8 cellular contexts compared by ENCODE assay signal in genomic region chr17:74744714-74745547, GRCh38. TPM values are rescaled to one million over a fixed set of nuclear protein-coding genes. Genes with fewer than 3 reads are reported as not detected.
DNase-seq lines count a peak whose midpoint lies in the region; ATAC-seq and FAIRE-seq lines count a peak whose summit lies in the region.

No MANE protein-coding gene starts in this region.

- no peaks in the 10 kb centered on the region for H3K36me3 ChIP-seq in effector memory CD4-positive, alpha-beta T cell (ENCODE audit: control insufficient read depth, insufficient read depth, low read length)
- no peaks in the 10 kb centered on the region for H3K36me3 ChIP-seq in mesenchymal stem cell (ENCODE audit: control insufficient read depth in 1 of 2, insufficient read depth in 2 of 2, low read depth in 1 of 2, low read length in 2 of 2)

- peak overlapping the region in 1 of 2 experiments; percentile 73 for H3K18ac ChIP-seq in mesenchymal stem cell (ENCODE audit: low read depth in 1 of 2, low read length in 2 of 2)

- H3K4me3 ChIP-seq in effector memory CD4-positive, alpha-beta T cell (ENCODE audit: insufficient read depth, low read depth, low read length, poor library complexity, severe bottlenecking): peak overlapping the region; percentile 17
- H3K4me3 ChIP-seq in mesenchymal stem cell (ENCODE audit: insufficient read depth in 1 of 2, low read depth in 1 of 2, low read length in 2 of 2): no peak overlapping the region

- peaks cover 22% of the 10 kb centered on the region for H3K36me3 Mint-ChIP-seq in activated CD8-positive, alpha-beta T cell treated with anti-CD3 and anti-CD28 coated beads, Interleukin-2, amount 10 ng/mL, durations not matched to agents 7 days and 5 days (ENCODE audit: low read depth)

- H3K4me1 Mint-ChIP-seq in activated CD8-positive, alpha-beta T cell treated with anti-CD3 and anti-CD28 coated beads, Interleukin-2, amount 10 ng/mL, durations not matched to agents 7 days and 5 days (ENCODE audit: low read depth): peaks cover 74% of the 10 kb centered on the region

- no peak overlapping the region for H2BK5ac ChIP-seq in mesenchymal stem cell (ENCODE audit: low read depth, low read length, poor library complexity, severe bottlenecking)

- peak overlapping the region; percentile 76 for H2BK15ac ChIP-seq in mesenchymal stem cell (ENCODE audit: low read depth, poor library complexity, severe bottlenecking)

- H2BK120ac ChIP-seq in mesenchymal stem cell (ENCODE audit: low read depth, low read length): no peak overlapping the region

- peaks cover 2% of the 10 kb centered on the region for H3K79me1 ChIP-seq in mesenchymal stem cell (replicated peaks; ENCODE audit: low read length, poor library complexity, severe bottlenecking)

- peak overlapping the region; percentile 70 for H4K91ac ChIP-seq in mesenchymal stem cell (ENCODE audit: low read length)

- H3K4me3 Mint-ChIP-seq in activated CD8-positive, alpha-beta T cell treated with anti-CD3 and anti-CD28 coated beads, Interleukin-2, amount 10 ng/mL, durations not matched to agents 7 days and 5 days: peak overlapping the region; percentile 53

- H3K14ac ChIP-seq in mesenchymal stem cell (ENCODE audit: low read length in 2 of 2): no peak overlapping the region

- ATAC-seq in activated CD8-positive, alpha-beta T cell treated with anti-CD3 and anti-CD28 coated beads, Interleukin-2, amount 10 ng/mL, durations not matched to agents 7 days and 5 days: peak; percentile 5
- no peak for ATAC-seq in GM21360 (IDR thresholded peaks at IDR 0.05; ENCODE audit: unreplicated experiment)

- H3K9me3 Mint-ChIP-seq in activated CD8-positive, alpha-beta T cell treated with anti-CD3 and anti-CD28 coated beads, Interleukin-2, amount 10 ng/mL, durations not matched to agents 7 days and 5 days (ENCODE audit: insufficient read depth): no peaks in the 10 kb centered on the region

- H3K9ac ChIP-seq in mesenchymal stem cell (ENCODE audit: low read length): no peak overlapping the region

- no peak overlapping the region for H3K23ac ChIP-seq in mesenchymal stem cell (ENCODE audit: low read length in 2 of 2)

- H3K27ac ChIP-seq in effector memory CD4-positive, alpha-beta T cell (ENCODE audit: insufficient read depth, low read length, poor library complexity, severe bottlenecking): no peak overlapping the region
- no peak overlapping the region for H3K27ac ChIP-seq in mesenchymal stem cell (ENCODE audit: low read length, poor library complexity, severe bottlenecking)

- H3K27ac Mint-ChIP-seq in activated CD8-positive, alpha-beta T cell treated with anti-CD3 and anti-CD28 coated beads, Interleukin-2, amount 10 ng/mL, durations not matched to agents 7 days and 5 days: peak overlapping the region; percentile 77

- CTCF ChIA-PET in activated CD8-positive, alpha-beta T cell treated with anti-CD3 and anti-CD28 coated beads, Interleukin-2, amount 10 ng/mL, durations not matched to agents 7 days and 5 days (lab: Charles Lee): interaction anchor here (0.6 to 4.5 kb wide), 16 partner anchors 7 to 215 kb away, joined by 3 to 79 read pairs (median 14); partner anchors contain the start of genes FDXR, NAT9 and RAB37

- H3K27me3 Mint-ChIP-seq in activated CD8-positive, alpha-beta T cell treated with anti-CD3 and anti-CD28 coated beads, Interleukin-2, amount 10 ng/mL, durations not matched to agents 7 days and 5 days (ENCODE audit: low read depth): no peaks in the 10 kb centered on the region

- peaks cover 68% of the 10 kb centered on the region for H3K4me1 ChIP-seq in effector memory CD4-positive, alpha-beta T cell (ENCODE audit: control insufficient read depth, insufficient read depth, low read length, poor library complexity, severe bottlenecking)
- H3K4me1 ChIP-seq in mesenchymal stem cell (ENCODE audit: control insufficient read depth, insufficient read depth, low read depth, low read length): peaks cover 28% of the 10 kb centered on the region

- WGBS in mesenchymal stem cell: 40% methylated on average over 21 of the region's 24 CpGs

- peak overlapping the region in 1 of 2 experiments; percentile 9 for H2BK12ac ChIP-seq in mesenchymal stem cell (ENCODE audit: low read length in 2 of 2)

- no peak overlapping the region for H2AK5ac ChIP-seq in mesenchymal stem cell (ENCODE audit: low read length, severe bottlenecking)

- in situ Hi-C loops in ACHN (cut with HindIII; ENCODE audit: low pct_ligation_motif_present, low pct_unique_long_range_greater_than_20kb, low sequenced_read_pairs): no loop called here

- no peaks in the 10 kb centered on the region for H3K9me3 ChIP-seq in effector memory CD4-positive, alpha-beta T cell (ENCODE audit: control insufficient read depth, low read length)
- no peaks in the 10 kb centered on the region for H3K9me3 ChIP-seq in mesenchymal stem cell (ENCODE audit: control insufficient read depth, low read length)

- POLR2A ChIA-PET in activated CD8-positive, alpha-beta T cell treated with anti-CD3 and anti-CD28 coated beads, Interleukin-2, amount 10 ng/mL, durations not matched to agents 7 days and 5 days (lab: Charles Lee): interaction anchor here (0.8 to 6.9 kb wide), 7 partner anchors 8 to 128 kb away, joined by 3 to 62 read pairs (median 5); partner anchors contain the start of genes FDXR and RAB37

- H3K4ac ChIP-seq in mesenchymal stem cell (ENCODE audit: low read depth in 1 of 2, low read length in 2 of 2): peak overlapping the region in 1 of 2 experiments; percentile 36

- H2AFZ ChIP-seq in mesenchymal stem cell (ENCODE audit: low read depth, low read length): no peak overlapping the region

- DNase-seq in ACHN (peak; percentile 72), GM18507 (ENCODE audit: extremely low spot score, insufficient read length, low read depth) (no peak), NCI-H460 (ENCODE audit: extremely low read depth, low read depth) (peak; percentile 73), mesenchymal stem cell (peak; percentile 68)
- peak; percentile 87 for DNase-seq in activated CD8-positive, alpha-beta T cell treated with anti-CD3 and anti-CD28 coated beads, Interleukin-2, amount 10 ng/mL, durations not matched to agents 7 days and 5 days
- peak; percentile 73 to 83 (median 82) for DNase-seq in effector memory CD4-positive, alpha-beta T cell
- peak; percentile 70 for DNase-seq in stimulated activated CD8-positive, alpha-beta memory T cell treated with anti-CD3 and anti-CD28 coated beads, Interleukin-15, amount 100 ng/mL, for 1 hour (ENCODE audit: low read depth)

- peak; percentile 87 for FAIRE-seq in GM18507 (lab: Jason Lieb, UNC)

- H3K27me3 ChIP-seq in effector memory CD4-positive, alpha-beta T cell (replicated peaks; ENCODE audit: control insufficient read depth, insufficient read depth, low read length, poor library complexity, severe bottlenecking): no peaks in the 10 kb centered on the region
- peaks cover 0 to 43% of the 10 kb centered on the region in 2 experiments for H3K27me3 ChIP-seq in mesenchymal stem cell (ENCODE audit: control insufficient read depth in 1 of 2, insufficient read depth in 1 of 2, low read length in 2 of 2)

- H3K4me2 ChIP-seq in mesenchymal stem cell (ENCODE audit: low read length, poor library complexity, severe bottlenecking): peak overlapping the region; percentile 30

- H4K8ac ChIP-seq in mesenchymal stem cell (ENCODE audit: low read length): peak overlapping the region; percentile 69

RNA-seq across cellular contexts. Expression of gene NHERF1, which starts 3.5 kb away (rescaled TPM):
- 21.3 and 27.3 TPM in 2 replicates for total RNA-seq in NCI-H460 (2014; rRNA removed; shearing (Covaris generic))
- polyA plus RNA-seq in NCI-H460 (2014; cell fraction: nucleus; rRNA removed): 43.4 and 44.3 TPM in 2 replicates
- total RNA-seq in activated CD8-positive, alpha-beta T cell treated with anti-CD3 and anti-CD28 coated beads, Interleukin-2, amount 10 ng/mL, durations not matched to agents 7 days and 5 days: 100 to 1,000 TPM; 286 to 296 TPM
- 126 TPM for polyA plus RNA-seq in mesenchymal stem cell (2013, experiment 1 of 2)
- polyA plus RNA-seq in mesenchymal stem cell (2013, experiment 2 of 2): 126 TPM

RNA-seq across cellular contexts. Expression of gene RAB37, which starts 7.9 kb away (rescaled TPM):
- 0.12 and 0.17 TPM in 2 replicates for total RNA-seq in NCI-H460 (2014; rRNA removed; shearing (Covaris generic))
- polyA plus RNA-seq in NCI-H460 (2014; cell fraction: nucleus; rRNA removed): 0.25 TPM in 1 of 2 replicates, not detected in the other
- total RNA-seq in activated CD8-positive, alpha-beta T cell treated with anti-CD3 and anti-CD28 coated beads, Interleukin-2, amount 10 ng/mL, durations not matched to agents 7 days and 5 days: 10 to 100 TPM; 19.1 to 19.6 TPM
- polyA plus RNA-seq in mesenchymal stem cell (2013, experiment 1 of 2): 2.4 TPM
- 1.9 TPM for polyA plus RNA-seq in mesenchymal stem cell (2013, experiment 2 of 2)

RNA-seq across cellular contexts. Expression of gene NAT9, which starts 31.2 kb away (rescaled TPM):
- total RNA-seq in NCI-H460 (2014; rRNA removed; shearing (Covaris generic)): 27.9 and 33.8 TPM in 2 replicates
- polyA plus RNA-seq in NCI-H460 (2014; cell fraction: nucleus; rRNA removed): 227 and 324 TPM in 2 replicates
- total RNA-seq in activated CD8-positive, alpha-beta T cell treated with anti-CD3 and anti-CD28 coated beads, Interleukin-2, amount 10 ng/mL, durations not matched to agents 7 days and 5 days: 10 to 100 TPM; 28.3 to 30.7 TPM
- polyA plus RNA-seq in mesenchymal stem cell (2013, experiment 1 of 2): 29.5 TPM
- 30.4 TPM for polyA plus RNA-seq in mesenchymal stem cell (2013, experiment 2 of 2)

RNA-seq across cellular contexts. Expression of gene CD300LF, which starts 32.2 kb away (rescaled TPM):
- not detected in 2 replicates for total RNA-seq in NCI-H460 (2014; rRNA removed; shearing (Covaris generic))
- polyA plus RNA-seq in NCI-H460 (2014; cell fraction: nucleus; rRNA removed): not detected in 2 replicates
- not detected for total RNA-seq in activated CD8-positive, alpha-beta T cell treated with anti-CD3 and anti-CD28 coated beads, Interleukin-2, amount 10 ng/mL, durations not matched to agents 7 days and 5 days
- polyA plus RNA-seq in mesenchymal stem cell (2013, experiment 1 of 2): not detected
- not detected for polyA plus RNA-seq in mesenchymal stem cell (2013, experiment 2 of 2)

Comparison
In these comparisons a context has a peak if more than half of its experiments do, and no peak if none do; other contexts are left out.
1. RNA of gene NHERF1, which starts 3.5 kb away (total RNA-seq): 286 to 296 TPM in activated CD8-positive, alpha-beta T cell treated with anti-CD3 and anti-CD28 coated beads, Interleukin-2, amount 10 ng/mL, durations not matched to agents 7 days and 5 days; 21.3 to 27.3 TPM in NCI-H460; every median in the first group is over 10 times any median in the second.
2. RNA of gene RAB37, which starts 7.9 kb away (total RNA-seq): 19.1 to 19.6 TPM in activated CD8-positive, alpha-beta T cell treated with anti-CD3 and anti-CD28 coated beads, Interleukin-2, amount 10 ng/mL, durations not matched to agents 7 days and 5 days; 0.12 to 0.17 TPM in NCI-H460; every median in the first group is over 10 times any median in the second.